8 cellular contexts compared by ENCODE assay signal in the genomic region with DNA sequence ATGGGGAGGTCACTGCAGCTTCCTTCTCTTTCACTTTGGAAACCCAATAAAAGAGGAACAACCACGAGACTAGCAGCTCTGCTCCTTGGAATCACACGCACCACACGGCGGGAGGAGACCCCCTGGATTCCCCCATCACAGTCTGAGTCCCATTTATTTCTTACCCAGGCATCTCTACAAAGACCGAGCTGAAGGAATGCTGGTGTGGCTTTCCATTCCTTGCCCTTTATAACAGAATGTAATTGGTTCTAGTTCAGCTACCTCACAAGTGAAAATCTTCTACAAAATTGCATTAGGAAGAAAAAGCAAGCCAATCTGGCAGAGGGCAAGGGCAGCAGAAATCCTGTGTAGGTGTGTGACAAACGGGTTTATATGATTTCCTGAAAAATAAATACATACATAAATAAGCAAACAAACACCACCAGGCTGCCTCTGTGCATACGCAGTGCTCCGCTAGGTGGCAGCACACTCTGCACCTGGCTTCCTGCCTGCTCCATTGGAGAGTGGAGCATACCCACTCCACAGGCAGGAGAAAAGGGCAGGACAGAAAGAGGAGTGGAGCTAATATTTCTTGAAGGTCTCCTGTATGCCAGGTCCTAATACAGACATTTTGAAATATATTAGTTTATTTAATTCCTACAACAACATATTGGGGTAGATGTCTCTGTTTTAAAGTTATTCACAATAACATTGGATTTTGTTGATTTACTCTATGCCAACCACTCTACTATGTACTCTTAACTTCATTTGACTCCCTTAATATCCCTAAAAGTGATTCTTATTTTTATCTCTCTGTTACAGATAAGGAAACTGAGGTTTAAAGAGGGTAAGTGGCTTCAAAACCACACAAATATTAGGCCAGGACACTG.
DNase-seq lines count a peak whose midpoint lies in the region; TF ChIP-seq lines count a peak whose summit lies in the region.

No MANE protein-coding gene starts in this region.

- H3K27me3 ChIP-seq in WERI-Rb-1 (ENCODE audit: insufficient read depth, low read depth, severe bottlenecking), result no peaks in the 10 kb centered on the region
- no peaks in the 10 kb centered on the region for H3K27me3 ChIP-seq in osteoblast (ENCODE audit: insufficient read depth, low read length)

- no peak overlapping the region; the same call in 1 of the 2 replicates for H3K4me3 ChIP-seq in AG09309 (ENCODE audit: control insufficient read depth, low read depth, low read length)
- H3K4me3 ChIP-seq in LNCaP clone FGC (ENCODE audit: low read depth, low read length), result no peak overlapping the region
- peak overlapping the region; percentile 11; the same call in 1 of the 2 replicates for H3K4me3 ChIP-seq in WERI-Rb-1 (ENCODE audit: low read depth, low read length)
- H3K4me3 ChIP-seq in osteoblast (ENCODE audit: insufficient read depth, low read length), result peak overlapping the region; percentile 48

- no peak for DNase-seq in AG09309 (ENCODE audit: low read depth)
- peak; percentile 40 for DNase-seq in HCEC 1CT
- peak; percentile 22 for DNase-seq in LNCaP clone FGC (ENCODE audit: low read depth)
- DNase-seq in WERI-Rb-1, result peak; percentile 73
- DNase-seq in fibroblast of peridontal ligament (ENCODE audit: extremely low read depth), result peak; percentile 41
- DNase-seq in osteoblast (ENCODE audit: insufficient read length, low spot score, missing footprints), result no peak
- no peak for DNase-seq in KG1 (lab: John Stamatoyannopoulos, UW)

- H3K27ac ChIP-seq in WERI-Rb-1 (no peak overlapping the region), osteoblast (ENCODE audit: low read depth, low read length) (no peak overlapping the region)

- H2AFZ ChIP-seq in osteoblast (ENCODE audit: low read length), result peak overlapping the region; percentile 74

- peak overlapping the region; percentile 61 for H3K4me2 ChIP-seq in osteoblast (ENCODE audit: insufficient read depth, low read length)

- peak; percentile 94 for TF ChIP-seq CTCF in AG09309 (IDR thresholded peaks at IDR 0.05; ENCODE audit: control insufficient read depth, insufficient read depth, low read depth, low read length, missing control alignments)
- peak; percentile 97 for TF ChIP-seq CTCF in GM12872 (IDR thresholded peaks at IDR 0.05; ENCODE audit: insufficient read depth, low read depth, low read length)
- TF ChIP-seq CTCF in LNCaP clone FGC (IDR thresholded peaks at IDR 0.05; ENCODE audit: control insufficient read depth, extremely low read depth, insufficient read depth), result peak; percentile 95
- TF ChIP-seq CTCF in WERI-Rb-1 (IDR thresholded peaks at IDR 0.05; ENCODE audit: low read depth, low read length), result peak; percentile 90
- no peak for TF ChIP-seq CTCF in osteoblast (IDR thresholded peaks at IDR 0.05; ENCODE audit: extremely low read depth, low read depth, low read length)

- H3K4me1 ChIP-seq in osteoblast (ENCODE audit: insufficient read depth, low read length), result no peaks in the 10 kb centered on the region

- H3K36me3 ChIP-seq in WERI-Rb-1 (no peaks in the 10 kb centered on the region), osteoblast (ENCODE audit: insufficient read depth, low read length) (no peaks in the 10 kb centered on the region)

- H3K79me2 ChIP-seq in osteoblast (ENCODE audit: insufficient read depth, low read length), result no peaks in the 10 kb centered on the region

- H3K9me3 ChIP-seq in WERI-Rb-1 (ENCODE audit: severe bottlenecking), result no peaks in the 10 kb centered on the region
- no peaks in the 10 kb centered on the region for H3K9me3 ChIP-seq in osteoblast (ENCODE audit: low read depth, low read length)

- no peaks in the 10 kb centered on the region for H4K20me1 ChIP-seq in osteoblast (ENCODE audit: insufficient read depth, low read length)

Comparison
In these comparisons a context has a peak if more than half of its experiments do, and no peak if none do; other contexts are left out.
1. DNase-seq: peak in HCEC 1CT (single experiment), LNCaP clone FGC (single experiment), WERI-Rb-1 (single experiment) and fibroblast of peridontal ligament (single experiment); none in AG09309 (single experiment), osteoblast (single experiment) and KG1 (single experiment).
2. H3K4me3 ChIP-seq: peak in WERI-Rb-1 (single experiment) and osteoblast (single experiment); none in AG09309 (single experiment) and LNCaP clone FGC (single experiment).